In genomic region chr3:66428733-66429132, GRCh38 we compare ENCODE assay signal across 8 cellular contexts.
DNase-seq lines count a peak whose midpoint lies in the region; ATAC-seq lines count a peak whose summit lies in the region.

No MANE protein-coding gene starts in this region.

- DNase-seq in ACHN = peak; percentile 91
- peak; percentile 87 for DNase-seq in NCI-H1092 treated with DMSO at 0.1 percent for 48 hours (lab: John Stamatoyannopoulos, UW)
- DNase-seq in amygdala (lab: John Stamatoyannopoulos, UW) = peak in 35 of 56 donors; percentile 14 to 67 (median 37)
- peak; percentile 19 to 41 for DNase-seq in hippocampal formation (lab: John Stamatoyannopoulos, UW)
- DNase-seq in stromal cell of bone marrow (ENCODE audit: low read depth) = peak; percentile 95
- no peak for DNase-seq in stimulated activated CD4-positive, alpha-beta T cell treated with anti-CD3 and anti-CD28 coated beads, Interleukin-4, amount 100 ng/mL, for 4 hours

- in situ Hi-C loops in ACHN (cut with HindIII; ENCODE audit: low pct_ligation_motif_present, low pct_unique_long_range_greater_than_20kb, low sequenced_read_pairs) = no loop called here

- ATAC-seq in GM21447 (IDR thresholded peaks at IDR 0.05; ENCODE audit: unreplicated experiment) (no peak), HG03439 (IDR thresholded peaks at IDR 0.05; ENCODE audit: unreplicated experiment) (no peak)

Comparison
In these comparisons a context has a peak if more than half of its experiments do, and no peak if none do; other contexts are left out.
1. DNase-seq: peak in ACHN (single experiment), NCI-H1092 treated with DMSO at 0.1 percent for 48 hours (single experiment), amygdala (35 of 56), hippocampal formation (2 of 2) and stromal cell of bone marrow (single experiment); none in stimulated activated CD4-positive, alpha-beta T cell treated with anti-CD3 and anti-CD28 coated beads, Interleukin-4, amount 100 ng/mL, for 4 hours (0 of 2).